ENCODE assay signal across 6 cellular contexts in the genomic region with DNA sequence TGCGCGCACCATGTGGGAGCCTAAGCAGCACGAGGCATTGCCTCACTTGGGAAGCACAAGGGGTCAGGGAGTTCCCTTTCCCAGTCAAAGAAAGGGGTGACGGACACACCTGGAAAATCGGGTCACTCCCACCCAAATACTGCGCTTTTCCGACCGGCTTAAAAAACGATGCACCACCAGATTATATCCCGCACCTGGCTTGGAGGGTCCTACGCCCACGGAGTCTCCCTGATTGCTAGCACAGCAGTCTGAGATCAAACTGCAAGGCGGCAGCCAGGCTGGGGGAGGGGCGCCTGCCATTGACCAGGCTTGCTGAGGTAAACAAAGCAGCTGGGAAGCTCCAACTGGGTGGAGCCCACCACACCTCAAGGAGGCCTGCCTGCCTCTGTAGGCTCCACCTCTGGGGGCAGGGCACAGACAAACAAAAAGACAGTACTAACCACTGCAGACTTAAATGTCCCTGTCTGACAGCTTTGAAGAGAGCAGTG.
DNase-seq lines count a peak whose midpoint lies in the region; TF ChIP-seq lines count a peak whose summit lies in the region.
"Not testable (repeated sequence)": the region's sequence is repeated elsewhere in the genome, so short reads cannot be mapped to it uniquely, and the experiment has no call there.

No MANE protein-coding gene starts in this region.

- not testable (repeated sequence) for H2BK5ac ChIP-seq in H9 (ENCODE audit: insufficient read length, low read length)

- H3K9me2 ChIP-seq in PC-9 (ENCODE audit: insufficient read depth): not testable (repeated sequence)

- not testable (repeated sequence) for H2AK5ac ChIP-seq in H9 (ENCODE audit: insufficient read length, low read length)

- peaks cover 0 to 10% (median 2%) of the 10 kb centered on the region in 3 experiments; a peak in 5 of 7 replicates for H3K36me3 Mint-ChIP-seq in H9 (ENCODE audit: insufficient read depth in 1 of 3, low read depth in 3 of 3)
- not testable (repeated sequence) for H3K36me3 Mint-ChIP-seq in endodermal cell (ENCODE audit: low read depth)

- intact Hi-C loops in PC-9 (cut with micrococcal nuclease; ENCODE audit: unreplicated experiment): not testable (repeated sequence)

- not testable (repeated sequence) for H3K9me3 ChIP-seq in H9 (ENCODE audit: control insufficient read depth, low read depth, low read length); PC-9 (ENCODE audit: insufficient read depth, low read depth); endodermal cell (ENCODE audit: control insufficient read depth, low read length)

- H4K20me1 ChIP-seq in H9 (ENCODE audit: control insufficient read depth, insufficient read depth, insufficient read length); PC-9 (ENCODE audit: insufficient read depth): not testable (repeated sequence)

- not testable (repeated sequence) for H3K4me2 ChIP-seq in H9 (ENCODE audit: insufficient read depth, insufficient read length, low read length)
- peak overlapping the region; percentile 31; the same call in 1 of the 2 replicates for H3K4me2 ChIP-seq in PC-9

- not testable (repeated sequence) for H3K36me3 ChIP-seq in PC-9 (ENCODE audit: low read depth); endodermal cell (ENCODE audit: control insufficient read depth, insufficient read depth, low read length)

- no CpG with 5 or more reads among the region's 14 CpGs for WGBS in H9 (ENCODE audit: extremely low coverage, insufficient read length, low lambda C conversion rate)
- WGBS in endodermal cell (ENCODE audit: insufficient coverage in 1 of 2, insufficient read length in 1 of 2), 2 experiments: 73 to 94% methylated on average over 3 to 14 of the region's 14 CpGs

- not testable (repeated sequence) for H3F3A ChIP-seq in PC-9 (ENCODE audit: insufficient read depth, low read depth)

- H3K4me3 ChIP-seq in PC-9: peak overlapping the region; percentile 26; the same call in 1 of the 2 replicates
- not testable (repeated sequence) for H3K4me3 ChIP-seq in endodermal cell (ENCODE audit: low read length)

- not testable (repeated sequence) for H3K18ac ChIP-seq in H9 (ENCODE audit: insufficient read length, low read depth, low read length)

- H3K14ac ChIP-seq in H9 (ENCODE audit: insufficient read depth, low read length): not testable (repeated sequence)

- H3K9ac ChIP-seq in H9 (ENCODE audit: extremely low read depth, insufficient read length, low read length); endodermal cell (ENCODE audit: extremely low read depth, low read length, poor library complexity, severe bottlenecking): not testable (repeated sequence)

- H3K27ac ChIP-seq in H9 (ENCODE audit: insufficient read length, low read depth, low read length); PC-9; endodermal cell (ENCODE audit: low read depth, low read length): not testable (repeated sequence)

- H2BK15ac ChIP-seq in H9 (ENCODE audit: low read depth, low read length): not testable (repeated sequence)

- H3K23me2 ChIP-seq in H9 (ENCODE audit: insufficient read length, low read depth, low read length, poor library complexity, severe bottlenecking): not testable (repeated sequence)

- not testable (repeated sequence) for H2BK120ac ChIP-seq in H9 (ENCODE audit: low read depth, low read length, poor library complexity, severe bottlenecking)

- not testable (repeated sequence) for H3K4me1 ChIP-seq in H9 (ENCODE audit: insufficient read depth, low read length); PC-9 (replicated peaks; ENCODE audit: insufficient read depth); endodermal cell (ENCODE audit: control insufficient read depth, insufficient read depth, low read length)

- DNase-seq in ELF-1 (ENCODE audit: low read depth, low spot score): peak; percentile 62
- peak; percentile 39 for DNase-seq in H9
- peak; percentile 32 for DNase-seq in NCI-H69 (lab: John Stamatoyannopoulos, UW)
- peak in 1 of 2 experiments; percentile 45 for DNase-seq in PC-9
- DNase-seq in endodermal cell: not testable (repeated sequence)
- DNase-seq in mesenteric fat pad (ENCODE audit: low spot score): peak; percentile 51

- not testable (repeated sequence) for H3K56ac ChIP-seq in H9 (ENCODE audit: insufficient read length, low read depth, low read length)

- not testable (repeated sequence) for H4K8ac ChIP-seq in H9 (replicated peaks; ENCODE audit: insufficient read length, low read depth, low read length)

- not testable (repeated sequence) for H4K5ac ChIP-seq in H9 (ENCODE audit: insufficient read length, low read depth, low read length)

- not testable (repeated sequence) for H2BK12ac ChIP-seq in H9 (ENCODE audit: insufficient read length, low read depth, low read length)

- not testable (repeated sequence) for BruUV-seq in PC-9 (replicated peaks; lab: Mats Ljungman, UMichigan)

- H3K4me1 Mint-ChIP-seq in H9, endodermal cell: not testable (repeated sequence)

- H2AFZ ChIP-seq in H9 (ENCODE audit: low read length) (peak overlapping the region; percentile 22), PC-9 (0 out of 2 replicates have a peak overlapping the region, but pooled peaks have one; percentile 39)

- H3K4me3 Mint-ChIP-seq in H9 (peak overlapping the region; percentile 29 to 47; a peak in 2 of 5 replicates), endodermal cell (peak overlapping the region; percentile 36)

- H3K27me3 ChIP-seq in H9 (ENCODE audit: insufficient read depth, low read length); PC-9 (ENCODE audit: insufficient read depth, low read depth); endodermal cell (ENCODE audit: control insufficient read depth, insufficient read depth, low read length, poor library complexity, severe bottlenecking): not testable (repeated sequence)

- H3K9me3 Mint-ChIP-seq in H9, endodermal cell: not testable (repeated sequence)

- H3K4ac ChIP-seq in H9 (ENCODE audit: low read depth, low read length): not testable (repeated sequence)

- CTCF ChIA-PET in PC-9 (lab: Charles Lee): not testable (repeated sequence)

- not testable (repeated sequence) for H3K23ac ChIP-seq in H9 (ENCODE audit: insufficient read length, low read depth, low read length)

- not testable (repeated sequence) for H3T11ph ChIP-seq in H9 (ENCODE audit: low read length)

- not testable (repeated sequence) for H2BK20ac ChIP-seq in H9 (ENCODE audit: low read depth, low read length, poor library complexity, severe bottlenecking)

- not testable (repeated sequence) for H4K91ac ChIP-seq in H9 (ENCODE audit: insufficient read length, low read depth, low read length)

- H3K79me2 ChIP-seq in H9 (ENCODE audit: insufficient read depth, low read length); PC-9 (ENCODE audit: low read depth): not testable (repeated sequence)

- POLR2A ChIA-PET in PC-9 (lab: Charles Lee; ENCODE audit: unreplicated experiment): not testable (repeated sequence)

- H3K79me1 ChIP-seq in H9 (ENCODE audit: insufficient read depth, low read depth, low read length, poor library complexity, severe bottlenecking): not testable (repeated sequence)

- TF ChIP-seq CTCF in H9 (conservative IDR thresholded peaks at IDR 0.05); PC-9 (conservative IDR thresholded peaks at IDR 0.05); endodermal cell (conservative IDR thresholded peaks at IDR 0.05): not testable (repeated sequence)

- H3K27ac Mint-ChIP-seq in H9: peak overlapping the region in 2 of 3 experiments; percentile 79 to 96; a peak in 4 of 7 replicates
- H3K27ac Mint-ChIP-seq in endodermal cell: peak overlapping the region; percentile 89

- not testable (repeated sequence) for H3K27me3 Mint-ChIP-seq in H9 (ENCODE audit: low read depth); endodermal cell (ENCODE audit: insufficient read depth)
